ENCODE assay signal across 13 cellular contexts in genomic region chr2:60413069-60413818, GRCh38.
DNase-seq lines count a peak whose midpoint lies in the region; ATAC-seq, FAIRE-seq and TF ChIP-seq lines count a peak whose summit lies in the region.
"Had no signal": no experiment of that assay in that cellular context is flagged by ENCODE, and none has a peak within 500 bp of the region (broad histone marks: within the 10 kb centered on the region; RNA-seq: fewer than 3 reads in every experiment).

No MANE protein-coding gene starts in this region.

- H3K36me3 Mint-ChIP-seq in T-cell = no peaks in the 10 kb centered on the region
- H3K36me3 Mint-ChIP-seq in CD4-positive, alpha-beta T cell (ENCODE audit: low read depth) = no peaks in the 10 kb centered on the region

- no peak overlapping the region for H3K4ac ChIP-seq in H1 (replicated peaks; ENCODE audit: insufficient read length, low read depth, low read length)

- TF ChIP-seq EP300 in H1 (IDR thresholded peaks at IDR 0.05; ENCODE audit: borderline replicate concordance in 1 of 2, low read depth in 2 of 2, low read length in 2 of 2) = no peak

- no peak for TF ChIP-seq CTCF in H1 (IDR thresholded peaks at IDR 0.05; ENCODE audit: control extremely low read depth in 1 of 3, insufficient read depth in 1 of 3, low read depth in 1 of 3, low read length in 3 of 3)
- no peak for TF ChIP-seq CTCF in CD4-positive, alpha-beta T cell (IDR thresholded peaks at IDR 0.05)

- 0 out of 4 replicates have a peak, but pooled peaks cover 0 to 7% of the 10 kb centered on the region in 2 experiments for H3K9me3 ChIP-seq in H1 (ENCODE audit: insufficient read depth in 2 of 2, low read depth in 1 of 2, low read length in 1 of 2)
- H3K9me3 ChIP-seq in CD4-positive, alpha-beta T cell (ENCODE audit: control insufficient read depth, low read length) = no peaks in the 10 kb centered on the region

- no peak overlapping the region for H2BK120ac ChIP-seq in H1 (replicated peaks; ENCODE audit: low read depth, low read length)

- no peak overlapping the region for H2BK5ac ChIP-seq in H1 (ENCODE audit: low read depth, low read length)

- H3K56ac ChIP-seq in H1 (replicated peaks; ENCODE audit: insufficient read length, low read depth, low read length) = no peak overlapping the region

- 0 out of 2 replicates have a peak overlapping the region, but pooled peaks have one; percentile 20 for H2BK12ac ChIP-seq in H1 (ENCODE audit: low read depth, low read length)

- intact Hi-C loops in CD4-positive, alpha-beta T cell (cut with DNase I, micrococcal nuclease) = no loop called here

- H3K27me3 ChIP-seq in H1 (replicated peaks in 1 of 4; ENCODE audit: control insufficient read depth in 3 of 4, extremely low read depth in 1 of 4, insufficient read depth in 3 of 4, low read length in 3 of 4) = no peaks in the 10 kb centered on the region
- H3K27me3 ChIP-seq in CD4-positive, alpha-beta T cell (ENCODE audit: control insufficient read depth, insufficient read depth, low read length) = no peaks in the 10 kb centered on the region

- TF ChIP-seq POLR2A in H1 (IDR thresholded peaks at IDR 0.05; ENCODE audit: control extremely low read depth in 1 of 2, low read depth in 2 of 2, low read length in 2 of 2) = no peak

- no peak overlapping the region for H3K23ac ChIP-seq in H1 (ENCODE audit: insufficient read length)

- H3K27me3 Mint-ChIP-seq in T-cell = peaks cover 4 to 10% of the 10 kb centered on the region in 2 donors
- H3K27me3 Mint-ChIP-seq in CD4-positive, alpha-beta T cell = peaks cover 4% of the 10 kb centered on the region

- no peaks in the 10 kb centered on the region for H3K4me1 Mint-ChIP-seq in T-cell
- H3K4me1 Mint-ChIP-seq in CD4-positive, alpha-beta T cell (ENCODE audit: low read depth) = peaks cover 6% of the 10 kb centered on the region

- POLR2A ChIA-PET in H1 (lab: Charles Lee; ENCODE audit: partially characterized antibody) (no interaction called here), T-cell (lab: Charles Lee) (no interaction called here)
- POLR2A ChIA-PET in CD4-positive, alpha-beta T cell (lab: Charles Lee) = no interaction called here

- no peak overlapping the region for H2AFZ ChIP-seq in H1 (ENCODE audit: low read length)

- no peak for FAIRE-seq in H1 (lab: Jason Lieb, UNC)
- FAIRE-seq: colon, G401.6 had no signal

- peaks cover 6% of the 10 kb centered on the region; the same call in 1 of the 2 replicates for H3K23me2 ChIP-seq in H1 (ENCODE audit: low read depth, low read length)

- peaks cover 0 to 5% (median 0%) of the 10 kb centered on the region in 3 donors for H3K9me3 Mint-ChIP-seq in T-cell
- no peaks in the 10 kb centered on the region for H3K9me3 Mint-ChIP-seq in CD4-positive, alpha-beta T cell

- WGBS in H1 (ENCODE audit: extremely low coverage in 1 of 2, insufficient coverage in 1 of 2, insufficient read length in 1 of 2, insufficient replicate concordance in 2 of 2, low coverage in 1 of 2, low lambda C conversion rate in 2 of 2, missing lambda C conversion rate in 1 of 2), 2 experiments = 85% methylated on average over 4 of the region's 4 CpGs; no CpG with 5 or more reads in 1 of the 2 experiments

- no peaks in the 10 kb centered on the region for H3K79me1 ChIP-seq in H1 (ENCODE audit: low read depth, low read length)

- H2BK15ac ChIP-seq in H1 (ENCODE audit: low read length) = 0 out of 2 replicates have a peak overlapping the region, but pooled peaks have one; percentile 34

- H3K36me3 ChIP-seq in H1 (ENCODE audit: control insufficient read depth in 2 of 4, insufficient read depth in 4 of 4, low read length in 3 of 4) = no peaks in the 10 kb centered on the region

- H3K4me3 ChIP-seq in H1 (ENCODE audit: extremely low read depth in 1 of 4, insufficient read depth in 2 of 4, low read depth in 3 of 4, low read length in 4 of 4) = no peak overlapping the region

- H3K18ac ChIP-seq in H1 (ENCODE audit: extremely low read depth, low read length) = no peak overlapping the region; the same call in 1 of the 2 replicates

- ATAC-seq in GM18511 (IDR thresholded peaks at IDR 0.05; ENCODE audit: unreplicated experiment) (peak; percentile 24), GM21526 (IDR thresholded peaks at IDR 0.05; ENCODE audit: low FRiP score, unreplicated experiment) (peak; percentile 42), HG03354 (IDR thresholded peaks at IDR 0.05; ENCODE audit: poor library complexity, severe bottlenecking, unreplicated experiment) (peak; percentile 47), T-cell (replicated peaks in 1 of 4) (no peak)
- ATAC-seq in CD4-positive, alpha-beta T cell (ENCODE audit: poor library complexity) = no peak

- CTCF ChIA-PET in H1 (lab: Charles Lee; ENCODE audit: partially characterized antibody) = interaction anchor here (0.7 kb wide), 1 partner anchor 27 kb away, joined by 4 read pairs; no protein-coding TSS in a partner anchor
- CTCF ChIA-PET in T-cell (lab: Charles Lee) = no interaction called here
- CTCF ChIA-PET in CD4-positive, alpha-beta T cell (lab: Charles Lee) = no interaction called here

- H2AK5ac ChIP-seq in H1 (ENCODE audit: low read depth, low read length) = no peak overlapping the region

- no peak overlapping the region for H4K5ac ChIP-seq in H1 (ENCODE audit: insufficient read length, low read depth, low read length)

- H3K14ac ChIP-seq in H1 (ENCODE audit: insufficient read length) = no peak overlapping the region

- peak overlapping the region; percentile 75 for H2BK20ac ChIP-seq in H1 (ENCODE audit: low read length)

- H4K8ac ChIP-seq in H1 (ENCODE audit: extremely low read depth, insufficient read depth, low read length) = no peak overlapping the region

- H3K4me1 ChIP-seq in H1 (replicated peaks in 1 of 4; ENCODE audit: control insufficient read depth in 3 of 4, insufficient read depth in 4 of 4, low read length in 3 of 4) = peaks cover 4 to 32% (median 15%) of the 10 kb centered on the region in 4 experiments

- no peak overlapping the region for H3K9ac ChIP-seq in H1 (replicated peaks in 1 of 4; ENCODE audit: extremely low read depth in 1 of 4, low read depth in 3 of 4, low read length in 3 of 4)

- no peak for TF ChIP-seq RAD21 in H1 (IDR thresholded peaks at IDR 0.05 in 1 of 2, conservative IDR thresholded peaks at IDR 0.05 in 1 of 2; ENCODE audit: low read depth in 2 of 2, low read length in 2 of 2)

- no peak overlapping the region for H3K4me3 Mint-ChIP-seq in T-cell
- no peak overlapping the region for H3K4me3 Mint-ChIP-seq in CD4-positive, alpha-beta T cell

- DNase-seq in H1 (ENCODE audit: low read depth in 1 of 2, low spot score in 2 of 2) (no peak), NCI-H2196 (lab: John Stamatoyannopoulos, UW; ENCODE audit: unreplicated experiment) (no peak), T-cell (no peak), NCI-H1092 treated with DMSO at 0.1 percent for 48 hours (lab: John Stamatoyannopoulos, UW) (no peak)
- no peak for DNase-seq in CD4-positive, alpha-beta T cell
- DNase-seq: stimulated activated CD8-positive, alpha-beta memory T cell treated with anti-CD3 and anti-CD28 coated beads, Interleukin-4, amount 100 ng/mL, for 48 hours; T-helper 9 cell had no signal

- no peak overlapping the region for H4K91ac ChIP-seq in H1 (replicated peaks; ENCODE audit: insufficient read length, low read length)

- H3K4me2 ChIP-seq in H1 (ENCODE audit: insufficient read depth in 1 of 2, low read depth in 2 of 2, low read length in 2 of 2) = no peak overlapping the region

- H4K20me1 ChIP-seq in H1 (replicated peaks in 1 of 2; ENCODE audit: control insufficient read depth in 1 of 2, insufficient read depth in 2 of 2, low read length in 2 of 2) = no peaks in the 10 kb centered on the region

- H3K79me2 ChIP-seq in H1 (ENCODE audit: control insufficient read depth in 1 of 2, insufficient read depth in 2 of 2, low read length in 2 of 2) = no peaks in the 10 kb centered on the region

- H3K27ac Mint-ChIP-seq in T-cell = no peak overlapping the region
- H3K27ac Mint-ChIP-seq in CD4-positive, alpha-beta T cell = no peak overlapping the region

- H3K27ac ChIP-seq in H1 (ENCODE audit: low read depth, low read length) = no peak overlapping the region
- no peak overlapping the region for H3K27ac ChIP-seq in CD4-positive, alpha-beta T cell (ENCODE audit: low read depth, low read length)
- H3K27ac ChIP-seq: C4-2B had no signal

TF ChIP-seq in H1, 55 proteins besides CTCF, POLR2A, EP300 and RAD21:
- TF ChIP-seq RFX5 (IDR thresholded peaks at IDR 0.05; ENCODE audit: borderline replicate concordance, low read depth, low read length) (no peak), CREB1 (IDR thresholded peaks at IDR 0.05) (no peak)

Comparison
In these comparisons a context has a peak if more than half of its experiments do, and no peak if none do; other contexts are left out.
1. ATAC-seq: peak in GM18511 (single experiment), GM21526 (single experiment) and HG03354 (single experiment); none in T-cell (0 of 4) and CD4-positive, alpha-beta T cell (single experiment).